2 cellular contexts compared by ENCODE assay signal in the genomic region with DNA sequence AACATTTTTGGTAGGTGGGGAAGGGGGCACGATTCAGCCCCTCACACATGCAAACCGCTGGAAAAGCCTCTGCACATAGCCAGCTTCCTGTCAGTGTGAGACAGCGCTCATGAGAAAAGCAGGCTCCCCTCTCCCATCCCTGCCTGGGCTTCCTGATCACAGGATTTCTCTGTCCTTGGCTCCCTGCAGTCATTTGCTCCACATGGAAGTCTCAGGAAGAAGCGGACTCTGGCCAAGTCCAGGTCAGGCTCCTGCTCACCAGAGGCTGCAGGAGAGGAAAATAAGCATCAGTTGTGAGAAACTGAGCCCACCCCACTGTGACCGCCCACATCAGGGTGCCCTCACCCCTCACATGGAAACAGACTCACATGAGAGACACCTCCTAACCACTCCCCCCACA.
TF ChIP-seq lines count a peak whose summit lies in the region.

No MANE protein-coding gene starts in this region.

TF ChIP-seq in GM23338, 12 proteins besides CTCF, POLR2A, EP300 and RAD21:
- TF ChIP-seq EZH2phosphoT487 (IDR thresholded peaks at IDR 0.05; ENCODE audit: unreplicated experiment): no peak
- TF ChIP-seq, protein P1, sequence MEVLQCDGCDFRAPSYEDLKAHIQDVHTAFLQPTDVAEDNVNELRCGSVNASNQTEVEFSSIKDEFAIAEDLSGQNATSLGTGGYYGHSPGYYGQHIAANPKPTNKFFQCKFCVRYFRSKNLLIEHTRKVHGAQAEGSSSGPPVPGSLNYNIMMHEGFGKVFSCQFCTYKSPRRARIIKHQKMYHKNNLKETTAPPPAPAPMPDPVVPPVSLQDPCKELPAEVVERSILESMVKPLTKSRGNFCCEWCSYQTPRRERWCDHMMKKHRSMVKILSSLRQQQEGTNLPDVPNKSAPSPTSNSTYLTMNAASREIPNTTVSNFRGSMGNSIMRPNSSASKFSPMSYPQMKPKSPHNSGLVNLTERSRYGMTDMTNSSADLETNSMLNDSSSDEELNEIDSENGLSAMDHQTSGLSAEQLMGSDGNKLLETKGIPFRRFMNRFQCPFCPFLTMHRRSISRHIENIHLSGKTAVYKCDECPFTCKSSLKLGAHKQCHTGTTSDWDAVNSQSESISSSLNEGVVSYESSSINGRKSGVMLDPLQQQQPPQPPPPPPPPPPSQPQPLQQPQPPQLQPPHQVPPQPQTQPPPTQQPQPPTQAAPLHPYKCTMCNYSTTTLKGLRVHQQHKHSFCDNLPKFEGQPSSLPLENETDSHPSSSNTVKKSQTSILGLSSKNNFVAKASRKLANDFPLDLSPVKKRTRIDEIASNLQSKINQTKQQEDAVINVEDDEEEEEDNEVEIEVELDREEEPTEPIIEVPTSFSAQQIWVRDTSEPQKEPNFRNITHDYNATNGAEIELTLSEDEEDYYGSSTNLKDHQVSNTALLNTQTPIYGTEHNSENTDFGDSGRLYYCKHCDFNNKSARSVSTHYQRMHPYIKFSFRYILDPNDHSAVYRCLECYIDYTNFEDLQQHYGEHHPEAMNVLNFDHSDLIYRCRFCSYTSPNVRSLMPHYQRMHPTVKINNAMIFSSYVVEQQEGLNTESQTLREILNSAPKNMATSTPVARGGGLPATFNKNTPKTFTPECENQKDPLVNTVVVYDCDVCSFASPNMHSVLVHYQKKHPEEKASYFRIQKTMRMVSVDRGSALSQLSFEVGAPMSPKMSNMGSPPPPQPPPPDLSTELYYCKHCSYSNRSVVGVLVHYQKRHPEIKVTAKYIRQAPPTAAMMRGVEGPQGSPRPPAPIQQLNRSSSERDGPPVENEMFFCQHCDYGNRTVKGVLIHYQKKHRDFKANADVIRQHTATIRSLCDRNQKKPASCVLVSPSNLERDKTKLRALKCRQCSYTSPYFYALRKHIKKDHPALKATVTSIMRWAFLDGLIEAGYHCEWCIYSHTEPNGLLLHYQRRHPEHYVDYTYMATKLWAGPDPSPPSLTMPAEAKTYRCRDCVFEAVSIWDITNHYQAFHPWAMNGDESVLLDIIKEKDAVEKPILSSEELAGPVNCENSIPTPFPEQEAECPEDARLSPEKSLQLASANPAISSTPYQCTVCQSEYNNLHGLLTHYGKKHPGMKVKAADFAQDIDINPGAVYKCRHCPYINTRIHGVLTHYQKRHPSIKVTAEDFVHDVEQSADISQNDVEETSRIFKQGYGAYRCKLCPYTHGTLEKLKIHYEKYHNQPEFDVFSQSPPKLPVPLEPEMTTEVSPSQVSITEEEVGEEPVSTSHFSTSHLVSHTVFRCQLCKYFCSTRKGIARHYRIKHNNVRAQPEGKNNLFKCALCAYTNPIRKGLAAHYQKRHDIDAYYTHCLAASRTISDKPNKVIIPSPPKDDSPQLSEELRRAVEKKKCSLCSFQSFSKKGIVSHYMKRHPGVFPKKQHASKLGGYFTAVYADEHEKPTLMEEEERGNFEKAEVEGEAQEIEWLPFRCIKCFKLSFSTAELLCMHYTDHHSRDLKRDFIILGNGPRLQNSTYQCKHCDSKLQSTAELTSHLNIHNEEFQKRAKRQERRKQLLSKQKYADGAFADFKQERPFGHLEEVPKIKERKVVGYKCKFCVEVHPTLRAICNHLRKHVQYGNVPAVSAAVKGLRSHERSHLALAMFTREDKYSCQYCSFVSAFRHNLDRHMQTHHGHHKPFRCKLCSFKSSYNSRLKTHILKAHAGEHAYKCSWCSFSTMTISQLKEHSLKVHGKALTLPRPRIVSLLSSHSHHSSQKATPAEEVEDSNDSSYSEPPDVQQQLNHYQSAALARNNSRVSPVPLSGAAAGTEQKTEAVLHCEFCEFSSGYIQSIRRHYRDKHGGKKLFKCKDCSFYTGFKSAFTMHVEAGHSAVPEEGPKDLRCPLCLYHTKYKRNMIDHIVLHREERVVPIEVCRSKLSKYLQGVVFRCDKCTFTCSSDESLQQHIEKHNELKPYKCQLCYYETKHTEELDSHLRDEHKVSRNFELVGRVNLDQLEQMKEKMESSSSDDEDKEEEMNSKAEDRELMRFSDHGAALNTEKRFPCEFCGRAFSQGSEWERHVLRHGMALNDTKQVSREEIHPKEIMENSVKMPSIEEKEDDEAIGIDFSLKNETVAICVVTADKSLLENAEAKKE (CRISPR knock-in tag; IDR thresholded peaks at IDR 0.05): no peak
TF ChIP-seq in GM23338: peak in this region for 0.

TF ChIP-seq in H1, 55 proteins besides CTCF, POLR2A, EP300 and RAD21:
- TF ChIP-seq SIRT6 (IDR thresholded peaks at IDR 0.05; ENCODE audit: low read length) (no peak), SAP30 (IDR thresholded peaks at IDR 0.05; ENCODE audit: insufficient read depth, insufficient replicate concordance, low read length) (no peak), SP2 (IDR thresholded peaks at IDR 0.05; ENCODE audit: low read length) (no peak), KDM1A (IDR thresholded peaks at IDR 0.05; ENCODE audit: borderline replicate concordance, low read length) (no peak), RFX5 (IDR thresholded peaks at IDR 0.05; ENCODE audit: borderline replicate concordance, low read depth, low read length) (no peak), ASH2L (IDR thresholded peaks at IDR 0.05; ENCODE audit: low read length) (no peak), RBBP5 (IDR thresholded peaks at IDR 0.05; ENCODE audit: borderline replicate concordance, low read depth, low read length) (no peak), EZH2 (IDR thresholded peaks at IDR 0.05; ENCODE audit: low read depth, low read length, severe bottlenecking) (no peak), CTBP2 (IDR thresholded peaks at IDR 0.05; ENCODE audit: borderline replicate concordance, insufficient read depth, insufficient read length, low read length) (no peak), GTF2F1 (IDR thresholded peaks at IDR 0.05; ENCODE audit: borderline replicate concordance, low read depth, low read length) (no peak), HDAC2 (IDR thresholded peaks at IDR 0.05; ENCODE audit: borderline replicate concordance in 1 of 2, low read depth in 2 of 2, low read length in 2 of 2) (no peak), SP4 (IDR thresholded peaks at IDR 0.05; ENCODE audit: low read length) (no peak), JUND (IDR thresholded peaks at IDR 0.05; ENCODE audit: low read length) (no peak), KDM4A (IDR thresholded peaks at IDR 0.05; ENCODE audit: low read depth, low read length, severe bottlenecking) (no peak), CHD2 (IDR thresholded peaks at IDR 0.05; ENCODE audit: low read length) (no peak)
- TF ChIP-seq, protein P2, sequence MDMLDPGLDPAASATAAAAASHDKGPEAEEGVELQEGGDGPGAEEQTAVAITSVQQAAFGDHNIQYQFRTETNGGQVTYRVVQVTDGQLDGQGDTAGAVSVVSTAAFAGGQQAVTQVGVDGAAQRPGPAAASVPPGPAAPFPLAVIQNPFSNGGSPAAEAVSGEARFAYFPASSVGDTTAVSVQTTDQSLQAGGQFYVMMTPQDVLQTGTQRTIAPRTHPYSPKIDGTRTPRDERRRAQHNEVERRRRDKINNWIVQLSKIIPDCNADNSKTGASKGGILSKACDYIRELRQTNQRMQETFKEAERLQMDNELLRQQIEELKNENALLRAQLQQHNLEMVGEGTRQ (IDR thresholded peaks at IDR 0.05; ENCODE audit: low read length): no peak
- TF ChIP-seq, protein P3, sequence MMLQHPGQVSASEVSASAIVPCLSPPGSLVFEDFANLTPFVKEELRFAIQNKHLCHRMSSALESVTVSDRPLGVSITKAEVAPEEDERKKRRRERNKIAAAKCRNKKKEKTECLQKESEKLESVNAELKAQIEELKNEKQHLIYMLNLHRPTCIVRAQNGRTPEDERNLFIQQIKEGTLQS (IDR thresholded peaks at IDR 0.05; ENCODE audit: insufficient read depth, low read depth, low read length): no peak
